21 cellular contexts compared by ENCODE assay signal in genomic region chr1:85553416-85553815, GRCh38. TPM values are rescaled to one million over a fixed set of nuclear protein-coding genes. Genes with fewer than 3 reads are reported as not detected.
DNase-seq lines count a peak whose midpoint lies in the region; FAIRE-seq and TF ChIP-seq lines count a peak whose summit lies in the region.
"Had no signal": no experiment of that assay in that cellular context is flagged by ENCODE, and none has a peak within 500 bp of the region (broad histone marks: within the 10 kb centered on the region; RNA-seq: fewer than 3 reads in every experiment).

No MANE protein-coding gene starts in this region.

- H3F3A ChIP-seq in SK-N-SH (replicated peaks; ENCODE audit: insufficient read depth), result peaks cover 42% of the 10 kb centered on the region
- H3F3A ChIP-seq in PC-9 (ENCODE audit: insufficient read depth, low read depth), result peaks cover 22% of the 10 kb centered on the region

- H3K4me3 Mint-ChIP-seq in progenitor cell of endocrine pancreas (ENCODE audit: low read depth) (no peak overlapping the region), glutamatergic neuron (ENCODE audit: unreplicated experiment) (no peak overlapping the region)
- H3K4me3 Mint-ChIP-seq: activated naive CD4-positive, alpha-beta T cell treated with anti-CD3 and anti-CD28 coated beads, Interleukin-2, amount 10 ng/mL, durations not matched to agents 7 days and 5 days; CD8-positive, alpha-beta memory T cell; naive B cell; T-cell had no signal

- CTCF ChIA-PET in SK-N-SH (lab: Yijun Ruan, JAX), result interaction anchor here (1.2 to 2.3 kb wide), 3 partner anchors 12 to 245 kb away, joined by 3 to 7 read pairs (median 3); no protein-coding TSS in a partner anchor
- CTCF ChIA-PET in PC-9 (lab: Charles Lee), result no interaction called here

- H2AFZ ChIP-seq in SK-N-SH (ENCODE audit: low read depth) (no peak overlapping the region), hepatocyte (no peak overlapping the region), PC-9 (no peak overlapping the region)

- no peaks in the 10 kb centered on the region for H3K27me3 ChIP-seq in SK-N-SH (ENCODE audit: insufficient read depth)
- H3K27me3 ChIP-seq in hepatocyte, result no peaks in the 10 kb centered on the region
- no peaks in the 10 kb centered on the region for H3K27me3 ChIP-seq in uterus
- H3K27me3 ChIP-seq in PC-9 (ENCODE audit: insufficient read depth, low read depth), result no peaks in the 10 kb centered on the region
- H3K27me3 ChIP-seq: ovary had no signal

- peaks cover 97% of the 10 kb centered on the region for H3K79me2 ChIP-seq in SK-N-SH (ENCODE audit: insufficient read depth)
- H3K79me2 ChIP-seq in hepatocyte, result no peaks in the 10 kb centered on the region
- H3K79me2 ChIP-seq in PC-9 (ENCODE audit: low read depth), result no peaks in the 10 kb centered on the region

- H3K9me3 ChIP-seq in SK-N-SH (no peaks in the 10 kb centered on the region), hepatocyte (ENCODE audit: low read depth) (no peaks in the 10 kb centered on the region), uterus (no peaks in the 10 kb centered on the region), PC-9 (ENCODE audit: insufficient read depth, low read depth) (no peaks in the 10 kb centered on the region)
- H3K9me3 ChIP-seq: ovary had no signal

- H3K9me2 ChIP-seq in SK-N-SH (no peaks in the 10 kb centered on the region), hepatocyte (replicated peaks; ENCODE audit: insufficient read depth) (no peaks in the 10 kb centered on the region), PC-9 (ENCODE audit: insufficient read depth) (no peaks in the 10 kb centered on the region)

- H3K4me3 ChIP-seq in SK-N-SH (ENCODE audit: low read depth in 2 of 2, low read length in 1 of 2), result no peak overlapping the region
- H3K4me3 ChIP-seq in hepatocyte, result no peak overlapping the region
- no peak overlapping the region for H3K4me3 ChIP-seq in uterus
- no peak overlapping the region for H3K4me3 ChIP-seq in PC-9
- H3K4me3 ChIP-seq: ovary had no signal

- intact Hi-C loops in uterus (cut with DNase I; ENCODE audit: low total_unique reads) (no loop called here), PC-9 (cut with micrococcal nuclease; ENCODE audit: unreplicated experiment) (no loop called here)

- H3K36me3 Mint-ChIP-seq in progenitor cell of endocrine pancreas (ENCODE audit: insufficient read depth), result no peaks in the 10 kb centered on the region
- H3K36me3 Mint-ChIP-seq in glutamatergic neuron (ENCODE audit: unreplicated experiment), result no peaks in the 10 kb centered on the region
- H3K36me3 Mint-ChIP-seq: activated naive CD4-positive, alpha-beta T cell treated with anti-CD3 and anti-CD28 coated beads, Interleukin-2, amount 10 ng/mL, durations not matched to agents 7 days and 5 days; CD8-positive, alpha-beta memory T cell; T-cell had no signal

- no peak for TF ChIP-seq EP300 in SK-N-SH (IDR thresholded peaks at IDR 0.05; ENCODE audit: borderline replicate concordance in 1 of 2, low read depth in 1 of 2, low read length in 1 of 2)

- FAIRE-seq in D721Med (lab: Jason Lieb, UNC), result no peak
- FAIRE-seq: GM12892 had no signal

- peak overlapping the region; percentile 78 to 85 for H3K27ac ChIP-seq in SK-N-SH (ENCODE audit: low read depth in 2 of 2, low read length in 1 of 2)
- H3K27ac ChIP-seq in hepatocyte, result peak overlapping the region; percentile 12
- peak overlapping the region; percentile 50 to 67 for H3K27ac ChIP-seq in uterus
- no peak overlapping the region for H3K27ac ChIP-seq in PC-9
- H3K27ac ChIP-seq: ovary had no signal

- H4K20me1 ChIP-seq in SK-N-SH (ENCODE audit: insufficient read depth), result no peaks in the 10 kb centered on the region
- H4K20me1 ChIP-seq in hepatocyte (ENCODE audit: insufficient read depth, poor library complexity, severe bottlenecking), result no peaks in the 10 kb centered on the region
- no peaks in the 10 kb centered on the region for H4K20me1 ChIP-seq in PC-9 (ENCODE audit: insufficient read depth)

- H3K9me3 Mint-ChIP-seq in progenitor cell of endocrine pancreas (ENCODE audit: low read depth) (no peaks in the 10 kb centered on the region), glutamatergic neuron (ENCODE audit: unreplicated experiment) (no peaks in the 10 kb centered on the region)
- H3K9me3 Mint-ChIP-seq: activated naive CD4-positive, alpha-beta T cell treated with anti-CD3 and anti-CD28 coated beads, Interleukin-2, amount 10 ng/mL, durations not matched to agents 7 days and 5 days; CD8-positive, alpha-beta memory T cell; T-cell had no signal

- TF ChIP-seq POLR2A in uterus (IDR thresholded peaks at IDR 0.05), result no peak

- TF ChIP-seq RAD21 in SK-N-SH (IDR thresholded peaks at IDR 0.05; ENCODE audit: low read length), result no peak

- H3K4me2 ChIP-seq in SK-N-SH (peak overlapping the region; percentile 48), hepatocyte (no peak overlapping the region), PC-9 (no peak overlapping the region)

- no peak for TF ChIP-seq CTCF in SK-N-SH (IDR thresholded peaks at IDR 0.05)
- TF ChIP-seq CTCF in hepatocyte (IDR thresholded peaks at IDR 0.05; ENCODE audit: poor library complexity), result no peak
- no peak for TF ChIP-seq CTCF in progenitor cell of endocrine pancreas (IDR thresholded peaks at IDR 0.05; ENCODE audit: unreplicated experiment)
- TF ChIP-seq CTCF in uterus (IDR thresholded peaks at IDR 0.05), result no peak
- TF ChIP-seq CTCF in PC-9 (conservative IDR thresholded peaks at IDR 0.05), result no peak
- TF ChIP-seq CTCF in D721Med (IDR thresholded peaks at IDR 0.05; ENCODE audit: insufficient read depth, missing control alignments), result no peak
- no peak for TF ChIP-seq CTCF in glutamatergic neuron (IDR thresholded peaks at IDR 0.05; ENCODE audit: partially characterized antibody, unreplicated experiment)

- no peaks in the 10 kb centered on the region for H3K27me3 Mint-ChIP-seq in progenitor cell of endocrine pancreas
- H3K27me3 Mint-ChIP-seq in glutamatergic neuron (ENCODE audit: unreplicated experiment), result peaks cover 3% of the 10 kb centered on the region
- H3K27me3 Mint-ChIP-seq: activated naive CD4-positive, alpha-beta T cell treated with anti-CD3 and anti-CD28 coated beads, Interleukin-2, amount 10 ng/mL, durations not matched to agents 7 days and 5 days had no signal

- no peak for DNase-seq in SK-N-SH
- DNase-seq in hepatocyte (ENCODE audit: low spot score), result no peak
- DNase-seq in progenitor cell of endocrine pancreas (ENCODE audit: low spot score, unreplicated experiment), result no peak
- DNase-seq in uterus, result no peak
- DNase-seq in PC-9, result no peak
- no peak for DNase-seq in D721Med (ENCODE audit: insufficient read length, low spot score)
- no peak for DNase-seq in glutamatergic neuron
- DNase-seq: activated CD4-positive, alpha-beta T cell treated with anti-CD3 and anti-CD28 coated beads for 4 hours; activated naive CD4-positive, alpha-beta T cell treated with anti-CD3 and anti-CD28 coated beads, Interleukin-2, amount 10 ng/mL, durations not matched to agents 7 days and 5 days; AML-193; aorta; CD8-positive, alpha-beta memory T cell; DMS53; naive B cell; NCI-H1092; NCI-H187 treated with DMSO at 0.1 percent for 48 hours; NCI-H748 treated with DMSO at 0.1 percent for 48 hours; ovary; SHP77; T-cell had no signal

- H3K27ac Mint-ChIP-seq in progenitor cell of endocrine pancreas, result peak overlapping the region; percentile 45
- H3K27ac Mint-ChIP-seq in glutamatergic neuron (ENCODE audit: unreplicated experiment), result no peak overlapping the region
- H3K27ac Mint-ChIP-seq: activated naive CD4-positive, alpha-beta T cell treated with anti-CD3 and anti-CD28 coated beads, Interleukin-2, amount 10 ng/mL, durations not matched to agents 7 days and 5 days; CD8-positive, alpha-beta memory T cell; naive B cell; T-cell had no signal

- H3K4me1 Mint-ChIP-seq in progenitor cell of endocrine pancreas (ENCODE audit: low read depth) (peaks cover 12% of the 10 kb centered on the region), glutamatergic neuron (ENCODE audit: low read depth, unreplicated experiment) (no peaks in the 10 kb centered on the region)
- H3K4me1 Mint-ChIP-seq: activated naive CD4-positive, alpha-beta T cell treated with anti-CD3 and anti-CD28 coated beads, Interleukin-2, amount 10 ng/mL, durations not matched to agents 7 days and 5 days; CD8-positive, alpha-beta memory T cell; naive B cell; T-cell had no signal

- H3K36me3 ChIP-seq in SK-N-SH (replicated peaks in 1 of 2; ENCODE audit: control insufficient read depth in 1 of 2, insufficient read depth in 2 of 2, low read length in 1 of 2) (peaks cover 2 to 18% of the 10 kb centered on the region in 2 experiments), hepatocyte (replicated peaks; ENCODE audit: insufficient read depth, low read depth) (no peaks in the 10 kb centered on the region), uterus (no peaks in the 10 kb centered on the region), PC-9 (ENCODE audit: low read depth) (no peaks in the 10 kb centered on the region)
- H3K36me3 ChIP-seq: ovary had no signal

- H3K9ac ChIP-seq in SK-N-SH, result no peak overlapping the region

- peaks cover 7 to 41% of the 10 kb centered on the region in 2 experiments; a peak in 3 of 4 replicates for H3K4me1 ChIP-seq in SK-N-SH (ENCODE audit: control insufficient read depth in 1 of 2, insufficient read depth in 2 of 2, low read depth in 1 of 2, low read length in 1 of 2)
- H3K4me1 ChIP-seq in hepatocyte (ENCODE audit: insufficient read depth), result peaks cover 8% of the 10 kb centered on the region
- peaks cover 0 to 4% of the 10 kb centered on the region in 2 donors for H3K4me1 ChIP-seq in uterus
- peaks cover 34% of the 10 kb centered on the region for H3K4me1 ChIP-seq in PC-9 (replicated peaks; ENCODE audit: insufficient read depth)

- no TSS peak for BruUV-seq in PC-9 (replicated peaks; lab: Mats Ljungman, UMichigan)

- POLR2A ChIA-PET in SK-N-SH (lab: Yijun Ruan, JAX), result no interaction called here
- POLR2A ChIA-PET in PC-9 (lab: Charles Lee; ENCODE audit: unreplicated experiment), result no interaction called here

TF ChIP-seq in SK-N-SH, 30 proteins besides CTCF, POLR2A, EP300 and RAD21 (continues in another document):
- no peak for TF ChIP-seq CHD2 (IDR thresholded peaks at IDR 0.05; ENCODE audit: low read length, partially characterized antibody)
- peak; percentile 46; the same call in 1 of the 2 replicates for TF ChIP-seq PBX3 (IDR thresholded peaks at IDR 0.05)

RNA-seq across cellular contexts. Expression of gene CCN1, which starts 27.1 kb away (rescaled TPM):
- polyA plus RNA-seq in SK-N-SH (2012; rRNA removed), result 363 and 543 TPM in 2 replicates
- polyA plus RNA-seq in SK-N-SH (2012; cell fraction: cytosol; rRNA removed), result 493 and 569 TPM in 2 replicates
- polyA plus RNA-seq in SK-N-SH (2012; cell fraction: nucleus; rRNA removed), result 806 and 1,198 TPM in 2 replicates
- total RNA-seq in hepatocyte, result 58.6 and 84.1 TPM in 2 replicates
- 364 and 380 TPM in 2 replicates for polyA plus RNA-seq in hepatocyte
- 62.8 and 64.3 TPM in 2 replicates for total RNA-seq in progenitor cell of endocrine pancreas
- total RNA-seq in uterus, result 100 to 1,000 TPM in 2 of 4 donors, 10 to 100 TPM in 2; 28.2 to 324 (median 134) TPM
- total RNA-seq in PC-9 (2021), result 75.6 and 92.8 TPM in 2 replicates
- total RNA-seq in glutamatergic neuron (ENCODE audit: unreplicated experiment), result 1.8 TPM
- polyA plus RNA-seq: CD8-positive, alpha-beta memory T cell had no signal

Comparison
In these comparisons a context has a peak if more than half of its experiments do, and no peak if none do; other contexts are left out.
1. RNA of gene CCN1, which starts 27.1 kb away (total RNA-seq): 28.2 to 324 TPM in uterus, 58.6 to 84.1 TPM in hepatocyte, 75.6 to 92.8 TPM in PC-9 and 62.8 to 64.3 TPM in progenitor cell of endocrine pancreas; 1.8 TPM in glutamatergic neuron (single experiment); every median in the first group is over 10 times any median in the second.